ENCODE assay signal across 17 cellular contexts in the genomic region with DNA sequence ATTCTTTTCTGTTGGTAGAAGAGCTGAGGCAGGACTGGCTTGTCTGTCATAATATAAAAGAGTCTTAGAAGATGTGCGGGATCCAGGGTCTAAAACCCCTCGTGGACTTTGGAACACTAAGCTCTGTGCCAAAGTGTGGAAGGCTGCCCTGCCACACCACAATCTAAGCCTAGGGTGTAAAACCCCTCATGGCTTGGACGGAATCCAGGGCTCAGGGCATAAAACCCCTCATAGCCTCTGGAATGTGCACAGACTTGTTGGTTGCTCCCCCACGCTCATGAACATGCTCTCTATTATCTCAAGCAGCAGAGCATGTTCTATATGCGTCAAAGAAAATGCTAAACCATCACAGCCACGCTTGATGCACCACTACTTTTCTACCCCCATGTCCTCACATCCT.
DNase-seq lines count a peak whose midpoint lies in the region; ATAC-seq, FAIRE-seq and TF ChIP-seq lines count a peak whose summit lies in the region.
"Had no signal": no experiment of that assay in that cellular context is flagged by ENCODE, and none has a peak within 500 bp of the region (broad histone marks: within the 10 kb centered on the region; RNA-seq: fewer than 3 reads in every experiment).

No MANE protein-coding gene starts in this region.

- DNase-seq in D341Med (ENCODE audit: low spot score) (peak; percentile 39), NCI-H1105 (lab: John Stamatoyannopoulos, UW) (peak; percentile 1), WERI-Rb-1 (peak; percentile 11), GOT3 (lab: John Stamatoyannopoulos, UW) (no peak), pancreas (no peak)
- DNase-seq: C1 segment of cervical spinal cord; Calu3; CD4-positive, alpha-beta memory T cell; COR-L47; DMS153; DND-41; GM23248; H9 had no signal

- intact Hi-C loops in pancreas (cut with DNase I): no loop called here

- no peak for FAIRE-seq in pancreas (lab: Jason Lieb, UNC)
- FAIRE-seq: G401.6, GM12892 had no signal

- H3K27ac ChIP-seq in WERI-Rb-1: no peak overlapping the region
- no peak overlapping the region for H3K27ac ChIP-seq in pancreas
- H3K27ac ChIP-seq: GM23248 had no signal

- H3K36me3 ChIP-seq in WERI-Rb-1 (no peaks in the 10 kb centered on the region), pancreas (no peaks in the 10 kb centered on the region)

- WGBS in pancreas, 2 donors: 61 to 62% methylated on average over 6 of the region's 6 CpGs

- H3K4me3 ChIP-seq in WERI-Rb-1 (ENCODE audit: low read depth, low read length) (no peak overlapping the region), pancreas (no peak overlapping the region)
- H3K4me3 ChIP-seq: GM23248 had no signal

- H3K27me3 ChIP-seq in WERI-Rb-1 (ENCODE audit: insufficient read depth, low read depth, severe bottlenecking): no peaks in the 10 kb centered on the region
- H3K27me3 ChIP-seq in pancreas: no peaks in the 10 kb centered on the region

- no peaks in the 10 kb centered on the region for H3K9me3 ChIP-seq in WERI-Rb-1 (ENCODE audit: severe bottlenecking)
- H3K9me3 ChIP-seq in pancreas: no peaks in the 10 kb centered on the region

- no peak for ATAC-seq in GM21390 (IDR thresholded peaks at IDR 0.05; ENCODE audit: unreplicated experiment)
- ATAC-seq in pancreas: no peak
- ATAC-seq: HCT116 had no signal

- no peaks in the 10 kb centered on the region for H3K4me1 ChIP-seq in pancreas

- TF ChIP-seq CTCF in WERI-Rb-1 (IDR thresholded peaks at IDR 0.05; ENCODE audit: low read depth, low read length) (no peak), pancreas (IDR thresholded peaks at IDR 0.05) (no peak)

Comparison
In these comparisons a context has a peak if more than half of its experiments do, and no peak if none do; other contexts are left out.
1. DNase-seq: peak in D341Med (single experiment), NCI-H1105 (single experiment) and WERI-Rb-1 (single experiment); none in GOT3 (single experiment) and pancreas (0 of 6).